8 cellular contexts compared by ENCODE assay signal in the genomic region with DNA sequence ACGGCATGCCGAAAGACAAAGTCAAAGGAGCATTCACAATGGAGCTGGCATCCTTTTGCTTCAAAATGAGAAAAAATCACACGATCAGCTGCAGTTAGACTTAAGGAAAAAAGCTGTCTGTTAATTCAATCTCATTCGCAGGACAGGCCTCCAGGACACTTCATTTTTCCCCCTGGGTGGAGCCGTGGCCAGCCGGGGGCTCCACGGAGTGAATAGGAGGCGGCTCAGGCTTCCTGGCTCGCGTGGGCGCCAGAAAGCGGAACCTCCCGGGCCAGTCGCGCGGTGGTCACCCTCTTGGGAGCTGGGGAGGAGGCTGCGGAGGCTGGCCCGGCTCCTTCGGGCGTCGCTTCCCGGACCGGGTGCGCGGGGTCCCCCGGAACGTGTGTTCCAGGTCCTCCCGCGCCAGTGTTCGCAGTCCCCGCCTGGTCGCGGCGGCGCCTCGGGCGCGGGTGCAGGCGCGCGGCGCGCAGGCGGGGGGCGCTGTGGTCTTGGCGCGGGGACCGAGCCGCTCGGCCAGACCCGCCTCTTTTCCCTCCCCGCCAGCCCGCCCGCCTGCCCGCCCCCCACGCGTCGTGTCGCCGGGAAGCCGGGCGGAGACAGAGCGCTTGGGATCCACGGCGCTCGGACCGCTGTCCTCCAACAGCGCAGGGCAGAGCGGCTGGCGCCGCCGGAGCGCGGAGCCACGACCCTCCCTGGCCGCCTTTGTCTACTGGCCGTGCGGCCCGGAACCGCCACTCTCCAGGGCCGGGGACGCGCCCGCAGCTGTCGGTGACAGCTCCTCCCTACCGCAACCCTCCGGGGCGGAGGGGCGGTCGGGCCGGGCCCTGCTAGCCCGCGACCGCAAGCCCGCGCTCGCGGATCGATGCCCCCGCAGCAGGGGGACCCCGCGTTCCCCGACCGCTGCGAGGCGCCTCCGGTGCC. TPM values are rescaled to one million over a fixed set of nuclear protein-coding genes. Genes with fewer than 3 reads are reported as not detected.
DNase-seq lines count a peak whose midpoint lies in the region; ATAC-seq, FAIRE-seq and TF ChIP-seq lines count a peak whose summit lies in the region.

TSS of gene RHOU (plus strand) at position 599 of the 921 bp plus-strand sequence. CDS start at position 863, 264 bp downstream.

- no peaks in the 10 kb centered on the region for H3K36me3 ChIP-seq in bronchial epithelial cell (ENCODE audit: control insufficient read depth, insufficient read depth, low read length)
- H3K36me3 ChIP-seq in small intestine (ENCODE audit: control insufficient read depth in 2 of 2, insufficient read depth in 2 of 2, low read length in 2 of 2), result no peaks in the 10 kb centered on the region

- peak within 1 kb of the TSS; percentile 72 to 90 (median 82) for H3K4me3 Mint-ChIP-seq in immature natural killer cell

- H3K27me3 ChIP-seq in bronchial epithelial cell (ENCODE audit: control insufficient read depth, insufficient read depth, low read length), result peaks cover 23% of the 10 kb centered on the region
- H3K27me3 ChIP-seq in small intestine (ENCODE audit: control insufficient read depth in 2 of 2, insufficient read depth in 2 of 2, low read length in 2 of 2), result no peaks in the 10 kb centered on the region

- H3K4me1 ChIP-seq in small intestine (ENCODE audit: control insufficient read depth in 2 of 2, insufficient read depth in 1 of 2, low read depth in 1 of 2, low read length in 1 of 2), result no peaks in the 10 kb centered on the region

- FAIRE-seq in bronchial epithelial cell (lab: Jason Lieb, UNC) (no peak), small intestine (lab: Jason Lieb, UNC) (no peak)

- H3K27ac ChIP-seq in VCaP, result peak within 1 kb of the TSS; percentile 90
- H3K27ac ChIP-seq in small intestine (ENCODE audit: low read depth in 1 of 2, low read length in 1 of 2), result peak within 1 kb of the TSS; percentile 92 to 97

- peaks cover 0 to 7% (median 7%) of the 10 kb centered on the region in 3 donors for H3K36me3 Mint-ChIP-seq in immature natural killer cell

- TF ChIP-seq CTCF in AG10803 (conservative IDR thresholded peaks at IDR 0.05; ENCODE audit: low read length) (peak; percentile 33), VCaP (conservative IDR thresholded peaks at IDR 0.05) (peak; percentile 93), bronchial epithelial cell (IDR thresholded peaks at IDR 0.05; ENCODE audit: insufficient read depth, low read length, severe bottlenecking) (peak; percentile 16)

- H3K4me1 Mint-ChIP-seq in immature natural killer cell, result peaks cover 12 to 16% of the 10 kb centered on the region in 2 donors

- WGBS in small intestine, 3 donors, result 1% methylated on average over 56 to 107 of the region's 107 CpGs

- peak within 1 kb of the TSS; percentile 63 for H3K4me3 ChIP-seq in AG10803 (ENCODE audit: low read length)
- peak within 1 kb of the TSS; percentile 40 for H3K4me3 ChIP-seq in bronchial epithelial cell (ENCODE audit: low read depth, low read length)
- peak within 1 kb of the TSS; percentile 76 to 79 for H3K4me3 ChIP-seq in small intestine (ENCODE audit: low read depth in 1 of 2, low read length in 2 of 2)

- peak; percentile 50 for DNase-seq in AG10803 (ENCODE audit: low read depth)
- DNase-seq in NCI-H1092 treated with DMSO at 0.1 percent for 48 hours (lab: John Stamatoyannopoulos, UW), result peak; percentile 66
- no peak for DNase-seq in bronchial epithelial cell (ENCODE audit: low read depth)
- peak; percentile 51 to 72 (median 70) for DNase-seq in immature natural killer cell
- peak; percentile 78 for DNase-seq in small intestine
- DNase-seq in T1000 (lab: John Stamatoyannopoulos, UW), result no peak

- H3K27ac Mint-ChIP-seq in immature natural killer cell, result peak within 1 kb of the TSS in 4 of 6 donors; percentile 7 to 54 (median 19)

- H3K9me3 Mint-ChIP-seq in immature natural killer cell, result no peaks in the 10 kb centered on the region

- no peaks in the 10 kb centered on the region for H3K9me3 ChIP-seq in small intestine (ENCODE audit: control insufficient read depth, low read depth)

- peak; percentile 72 for ATAC-seq in GM19438 (IDR thresholded peaks at IDR 0.05; ENCODE audit: low read depth, unreplicated experiment)

- H3K27me3 Mint-ChIP-seq in immature natural killer cell (ENCODE audit: low read depth in 3 of 3), result peaks cover 4 to 11% (median 5%) of the 10 kb centered on the region in 3 donors

RNA-seq across cellular contexts. Expression of gene RHOU, which starts in this region (rescaled TPM):
- total RNA-seq in bronchial epithelial cell, result 0.26 and 0.53 TPM in 2 replicates
- polyA plus RNA-seq in immature natural killer cell (under 1 TPM in 2 of 3 donors, not detected in 1; 0.22 to 0.29 TPM), small intestine (10 to 100 TPM; 17.9 to 43.5 (median 42.3) TPM)

Comparison
In these comparisons a context has a peak if more than half of its experiments do, and no peak if none do; other contexts are left out.
1. RNA of gene RHOU (polyA plus RNA-seq): 17.9 to 43.5 TPM in small intestine; 0.22 to 0.29 TPM in immature natural killer cell; every median in the first group is over 10 times any median in the second.
2. Peak in DNase-seq in immature natural killer cell; RNA of the gene not detected or under 1 TPM.
3. DNase-seq: peak in AG10803 (single experiment), NCI-H1092 treated with DMSO at 0.1 percent for 48 hours (single experiment) and small intestine (single experiment); none in bronchial epithelial cell (single experiment) and T1000 (single experiment).
4. CTCF ChIP-seq: peak in every context shown above with its lines; median percentile 93 in VCaP; 33 in AG10803; 16 in bronchial epithelial cell.
5. Peak in every context shown above with its lines, with median percentiles within 50 percentile points of each other: H3K4me3 ChIP-seq.